17 cellular contexts compared by ENCODE assay signal in genomic region chr9:88177343-88177742, GRCh38. TPM values are rescaled to one million over a fixed set of nuclear protein-coding genes. Genes with fewer than 3 reads are reported as not detected.
DNase-seq lines count a peak whose midpoint lies in the region; ATAC-seq and TF ChIP-seq lines count a peak whose summit lies in the region.
"Had no signal": no experiment of that assay in that cellular context is flagged by ENCODE, and none has a peak within 500 bp of the region (broad histone marks: within the 10 kb centered on the region; RNA-seq: fewer than 3 reads in every experiment).

No MANE protein-coding gene starts in this region.

- no peak for TF ChIP-seq POLR2A in body of pancreas (IDR thresholded peaks at IDR 0.05)

- H3K36me3 ChIP-seq in mammary epithelial cell (ENCODE audit: insufficient read depth, low read length) = no peaks in the 10 kb centered on the region
- peaks cover 2% of the 10 kb centered on the region; the same call in 1 of the 2 replicates for H3K36me3 ChIP-seq in PC-3 (ENCODE audit: low read depth, low read length)
- H3K36me3 ChIP-seq in upper lobe of right lung = no peaks in the 10 kb centered on the region
- H3K36me3 ChIP-seq in body of pancreas (replicated peaks in 1 of 2; ENCODE audit: insufficient read depth in 1 of 2, low read depth in 2 of 2) = no peaks in the 10 kb centered on the region
- H3K36me3 ChIP-seq: BE2C had no signal

- H3K9ac ChIP-seq in mammary epithelial cell (ENCODE audit: insufficient read depth, low read length) (no peak overlapping the region), PC-3 (ENCODE audit: low read length) (no peak overlapping the region)
- H3K9ac ChIP-seq: GM23248 had no signal

- intact Hi-C loops in mammary epithelial cell (cut with micrococcal nuclease) = no loop called here
- intact Hi-C loops in MCF 10A (cut with micrococcal nuclease) = no loop called here
- intact Hi-C loops in PC-3 (cut with micrococcal nuclease) = no loop called here
- intact Hi-C loops in upper lobe of right lung (cut with DNase I) = no loop called here
- intact Hi-C loops in body of pancreas (cut with DNase I) = no loop called here

- H2AFZ ChIP-seq in mammary epithelial cell (ENCODE audit: low read depth, low read length) (peak overlapping the region; percentile 21), PC-3 (ENCODE audit: low read length) (peak overlapping the region; percentile 22; the same call in 1 of the 2 replicates)
- H2AFZ ChIP-seq: GM23248 had no signal

- H3K79me2 ChIP-seq in mammary epithelial cell (ENCODE audit: insufficient read depth, low read length) = no peaks in the 10 kb centered on the region
- no peaks in the 10 kb centered on the region for H3K79me2 ChIP-seq in PC-3 (ENCODE audit: low read length)

- H3K9me3 Mint-ChIP-seq in MCF 10A (ENCODE audit: unreplicated experiment) = peaks cover 6% of the 10 kb centered on the region

- H3K4me1 ChIP-seq in mammary epithelial cell (ENCODE audit: insufficient read depth, low read length) = no peaks in the 10 kb centered on the region
- H3K4me1 ChIP-seq in PC-3 (ENCODE audit: insufficient read depth, low read length) = no peaks in the 10 kb centered on the region
- H3K4me1 ChIP-seq in upper lobe of right lung = no peaks in the 10 kb centered on the region
- no peaks in the 10 kb centered on the region for H3K4me1 ChIP-seq in body of pancreas
- H3K4me1 ChIP-seq: BE2C, Caco-2 had no signal

- no peaks in the 10 kb centered on the region for H3F3A ChIP-seq in PC-3 (ENCODE audit: low read length, unreplicated experiment)

- H3K4me2 ChIP-seq in mammary epithelial cell (ENCODE audit: insufficient read depth, low read depth, low read length) (no peak overlapping the region), PC-3 (ENCODE audit: low read length) (no peak overlapping the region)

- peaks cover 5% of the 10 kb centered on the region for H3K4me1 Mint-ChIP-seq in MCF 10A (ENCODE audit: insufficient read depth, unreplicated experiment)

- H3K9me3 ChIP-seq in mammary epithelial cell (replicated peaks; ENCODE audit: insufficient read depth, low read length) = no peaks in the 10 kb centered on the region
- no peaks in the 10 kb centered on the region for H3K9me3 ChIP-seq in PC-3 (ENCODE audit: low read length)
- no peaks in the 10 kb centered on the region for H3K9me3 ChIP-seq in upper lobe of right lung
- no peaks in the 10 kb centered on the region for H3K9me3 ChIP-seq in body of pancreas
- H3K9me3 ChIP-seq: BE2C, Caco-2 had no signal

- dilution Hi-C loops in mammary epithelial cell (cut with HindIII; ENCODE audit: low sequenced_read_pairs) = loop anchor here (25.0 kb wide), 2 partner anchors 90 to 210 kb away; partner anchors contain the start of gene SPIN1

- H3K27ac Mint-ChIP-seq in MCF 10A (ENCODE audit: low read depth, unreplicated experiment) = no peak overlapping the region

- no peak overlapping the region for H3K4me3 Mint-ChIP-seq in MCF 10A (ENCODE audit: unreplicated experiment)
- H3K4me3 Mint-ChIP-seq: CD8-positive, alpha-beta memory T cell had no signal

- TF ChIP-seq CTCF in mammary epithelial cell (conservative IDR thresholded peaks at IDR 0.05 in 1 of 2, IDR thresholded peaks at IDR 0.05 in 1 of 2; ENCODE audit: extremely low read depth in 1 of 2, insufficient read depth in 1 of 2, low read depth in 1 of 2, low read length in 2 of 2) = no peak
- no peak for TF ChIP-seq CTCF in MCF 10A (IDR thresholded peaks at IDR 0.05; ENCODE audit: unreplicated experiment)
- no peak for TF ChIP-seq CTCF in PC-3 (conservative IDR thresholded peaks at IDR 0.05; ENCODE audit: low read depth, low read length)
- no peak for TF ChIP-seq CTCF in upper lobe of right lung (IDR thresholded peaks at IDR 0.05)
- no peak for TF ChIP-seq CTCF in body of pancreas (IDR thresholded peaks at IDR 0.05)

- H4K20me1 ChIP-seq in mammary epithelial cell (ENCODE audit: insufficient read depth, low read length) = no peaks in the 10 kb centered on the region
- H4K20me1 ChIP-seq in PC-3 (ENCODE audit: low read length) = no peaks in the 10 kb centered on the region

- 79% methylated on average over 3 of the region's 3 CpGs for WGBS in mammary epithelial cell (ENCODE audit: low coverage, missing lambda C conversion rate)
- WGBS in body of pancreas, 2 donors = 56 to 79% methylated on average over 3 of the region's 3 CpGs

- H3K4me3 ChIP-seq in mammary epithelial cell (replicated peaks in 1 of 3; ENCODE audit: insufficient read depth in 1 of 3, low read depth in 2 of 3, low read length in 3 of 3) (no peak overlapping the region), PC-3 (ENCODE audit: low read length) (no peak overlapping the region), upper lobe of right lung (no peak overlapping the region), body of pancreas (no peak overlapping the region)
- H3K4me3 ChIP-seq: GM23248 had no signal

- BruUV-seq in mammary epithelial cell (replicated peaks; lab: Mats Ljungman, UMichigan) (no TSS peak), MCF 10A (replicated peaks; lab: Mats Ljungman, UMichigan) (no TSS peak), PC-3 (replicated peaks; lab: Mats Ljungman, UMichigan) (no TSS peak)

- no peaks in the 10 kb centered on the region for H3K9me2 ChIP-seq in PC-3 (replicated peaks; ENCODE audit: low read length)

- in situ Hi-C loops in mammary epithelial cell (cut with MboI; ENCODE audit: low sequenced_read_pairs in 2 of 2) = loop anchor here (10.0 to 25.0 kb wide), 2 partner anchors 210 to 397 kb away; partner anchors contain the start of gene SPIN1 (in 1 of the 2)

- DNase-seq in mammary epithelial cell = no peak
- no peak for DNase-seq in MCF 10A (ENCODE audit: unreplicated experiment)
- DNase-seq in PC-3 = no peak
- DNase-seq in globus pallidus (ENCODE audit: low spot score) = peak; percentile 19
- DNase-seq in upper lobe of right lung = no peak
- no peak for DNase-seq in body of pancreas
- no peak for DNase-seq in cerebellum (ENCODE audit: low spot score)
- DNase-seq: BE2C; Caco-2; CD8-positive, alpha-beta memory T cell; DND-41; GF-D8; GM23248 had no signal

- CTCF ChIA-PET in mammary epithelial cell (lab: Charles Lee; ENCODE audit: low non-redundant PET) = no interaction called here
- CTCF ChIA-PET in MCF 10A (lab: Yijun Ruan, JAX) = interaction anchor here (0.6 to 0.7 kb wide), 2 partner anchors 91 to 328 kb away, joined by 3 read pairs; no protein-coding TSS in a partner anchor
- CTCF ChIA-PET in PC-3 (lab: Charles Lee) = no interaction called here

- H3K27ac ChIP-seq in mammary epithelial cell (ENCODE audit: insufficient read depth, low read depth, low read length) = no peak overlapping the region
- no peak overlapping the region for H3K27ac ChIP-seq in PC-3 (ENCODE audit: low read length)
- H3K27ac ChIP-seq in upper lobe of right lung = no peak overlapping the region
- H3K27ac ChIP-seq in body of pancreas = no peak overlapping the region
- H3K27ac ChIP-seq: GM23248, HL-60 had no signal

- ATAC-seq in PC-3 (no peak), upper lobe of right lung (peak; percentile 54), body of pancreas (no peak), GM21367 (IDR thresholded peaks at IDR 0.05; ENCODE audit: unreplicated experiment) (no peak)
- ATAC-seq: HCT116 had no signal

- H3K27me3 Mint-ChIP-seq in MCF 10A (ENCODE audit: insufficient read depth, unreplicated experiment) = peaks cover 34% of the 10 kb centered on the region

- no peaks in the 10 kb centered on the region for H3K36me3 Mint-ChIP-seq in MCF 10A (ENCODE audit: insufficient read depth, unreplicated experiment)
- H3K36me3 Mint-ChIP-seq: CD14-positive monocyte; CD8-positive, alpha-beta memory T cell had no signal

- POLR2A ChIA-PET in MCF 10A (lab: Yijun Ruan, JAX) (no interaction called here), PC-3 (lab: Charles Lee; ENCODE audit: unreplicated experiment) (no interaction called here)

- H3K27me3 ChIP-seq in mammary epithelial cell (ENCODE audit: insufficient read depth, low read length) = no peaks in the 10 kb centered on the region
- H3K27me3 ChIP-seq in PC-3 (ENCODE audit: low read length) = no peaks in the 10 kb centered on the region
- H3K27me3 ChIP-seq in upper lobe of right lung = no peaks in the 10 kb centered on the region
- H3K27me3 ChIP-seq in body of pancreas = no peaks in the 10 kb centered on the region
- H3K27me3 ChIP-seq: BE2C had no signal

RNA-seq across cellular contexts. Expression of gene SPATA31C2, which starts 39.1 kb away (rescaled TPM):
- total RNA-seq in mammary epithelial cell (not detected), MCF 10A (2022) (not detected in 2 replicates), PC-3 (2014; rRNA removed) (not detected in 2 replicates), upper lobe of right lung (not detected), body of pancreas (not detected), cerebellum (not detected)
- polyA plus RNA-seq in mammary epithelial cell = not detected
- not detected for polyA minus RNA-seq in mammary epithelial cell
- total RNA-seq: Caco-2; CD8-positive, alpha-beta memory T cell; GM23248 had no signal
- polyA plus RNA-seq: CD14-positive monocyte; CD8-positive, alpha-beta memory T cell; GM23248 had no signal
